In the genomic region with DNA sequence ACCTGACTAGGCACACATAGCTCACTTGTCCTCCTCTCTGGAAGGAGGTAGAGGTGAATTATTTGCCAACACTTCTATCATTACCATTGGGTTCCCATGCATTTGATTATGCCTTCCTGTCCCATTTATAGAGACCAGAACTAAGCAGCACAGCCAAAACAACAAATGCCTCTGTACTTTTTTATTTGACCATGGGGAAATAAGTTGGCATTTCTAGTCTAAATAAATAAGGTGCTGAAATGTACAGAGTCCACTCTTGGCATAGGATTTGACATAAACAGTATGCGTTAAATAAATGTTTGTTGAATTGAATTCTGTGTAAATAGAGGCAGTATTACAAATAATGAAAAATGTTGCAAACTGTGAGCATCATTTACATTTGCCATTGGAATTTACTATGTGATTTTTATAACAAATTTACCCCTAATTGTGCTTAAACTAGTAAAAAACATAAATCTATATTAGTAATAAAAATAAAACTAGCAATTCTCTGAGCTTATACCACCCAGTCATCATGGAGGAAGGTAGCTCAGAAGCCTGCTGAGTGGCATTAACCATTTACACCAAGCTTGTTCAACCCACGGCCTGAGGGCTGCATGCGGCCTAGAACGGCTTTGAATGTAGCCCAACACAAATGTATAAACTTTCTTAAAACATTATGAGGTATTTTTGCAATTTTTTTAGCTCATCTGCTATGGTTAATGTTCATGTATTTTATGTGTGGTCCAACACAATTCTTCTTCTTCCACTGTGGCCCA, we compare ENCODE assay signal across 7 cellular contexts.
"Had no signal": no experiment of that assay in that cellular context is flagged by ENCODE, and none has a peak within 500 bp of the region (broad histone marks: within the 10 kb centered on the region; RNA-seq: fewer than 3 reads in every experiment).

No MANE protein-coding gene starts in this region.

- H2AFZ ChIP-seq: GM23338 had no signal

- DNase-seq: H9, HCEC 1CT, KBM-7 had no signal

- H3K4me3 ChIP-seq: GM23338 had no signal

- H3K4me2 ChIP-seq: GM23338 had no signal

- ATAC-seq: GM23338 had no signal

- FAIRE-seq: H1, H54, HTR-8/SVneo had no signal
